Comparison of ENCODE assay signal across 12 cellular contexts in genomic region chr16:49158029-49158642, GRCh38.
DNase-seq lines count a peak whose midpoint lies in the region; ATAC-seq and TF ChIP-seq lines count a peak whose summit lies in the region.
"Had no signal": no experiment of that assay in that cellular context is flagged by ENCODE, and none has a peak within 500 bp of the region (broad histone marks: within the 10 kb centered on the region; RNA-seq: fewer than 3 reads in every experiment).

No MANE protein-coding gene starts in this region.

- peaks cover 4% of the 10 kb centered on the region for H3K9me3 Mint-ChIP-seq in activated CD8-positive, alpha-beta memory T cell treated with anti-CD3 and anti-CD28 coated beads, Interleukin-2, amount 10 ng/mL, durations not matched to agents 7 days and 5 days (ENCODE audit: low read depth)
- peaks cover 8 to 19% of the 10 kb centered on the region in 2 donors for H3K9me3 Mint-ChIP-seq in stimulated activated naive CD8-positive, alpha-beta T cell treated with anti-CD3 and anti-CD28 coated beads, Interleukin-15, amount 100 ng/mL, for 72 hours
- H3K9me3 Mint-ChIP-seq: type B pancreatic cell had no signal

- H3K9me3 ChIP-seq in PC-3 (ENCODE audit: low read length) = no peaks in the 10 kb centered on the region
- H3K9me3 ChIP-seq: BLaER1 had no signal

- H3K9ac ChIP-seq in PC-3 (ENCODE audit: low read length) = no peak overlapping the region
- H3K9ac ChIP-seq: BLaER1 had no signal

- no peak overlapping the region for H3K4me3 ChIP-seq in PC-3 (ENCODE audit: low read length)
- no peak overlapping the region for H3K4me3 ChIP-seq in epithelial cell of esophagus (ENCODE audit: low read length)
- H3K4me3 ChIP-seq: BLaER1 had no signal

- no peaks in the 10 kb centered on the region for H3K27me3 ChIP-seq in PC-3 (ENCODE audit: low read length)
- H3K27me3 ChIP-seq: BLaER1 had no signal

- no peaks in the 10 kb centered on the region for H3K4me1 ChIP-seq in PC-3 (ENCODE audit: insufficient read depth, low read length)
- H3K4me1 ChIP-seq: BLaER1 had no signal

- no peaks in the 10 kb centered on the region for H3K4me1 Mint-ChIP-seq in activated CD8-positive, alpha-beta memory T cell treated with anti-CD3 and anti-CD28 coated beads, Interleukin-2, amount 10 ng/mL, durations not matched to agents 7 days and 5 days
- no peaks in the 10 kb centered on the region for H3K4me1 Mint-ChIP-seq in stimulated activated naive CD8-positive, alpha-beta T cell treated with anti-CD3 and anti-CD28 coated beads, Interleukin-15, amount 100 ng/mL, for 72 hours

- ATAC-seq in activated CD8-positive, alpha-beta memory T cell treated with anti-CD3 and anti-CD28 coated beads, Interleukin-2, amount 10 ng/mL, durations not matched to agents 7 days and 5 days = no peak
- ATAC-seq in PC-3 (no peak), HG02798 (IDR thresholded peaks at IDR 0.05; ENCODE audit: poor library complexity, unreplicated experiment) (no peak)
- no peak for ATAC-seq in stimulated activated naive CD8-positive, alpha-beta T cell treated with anti-CD3 and anti-CD28 coated beads, Interleukin-15, amount 100 ng/mL, for 72 hours

- H3K27ac ChIP-seq in PC-3 (ENCODE audit: low read length) = no peak overlapping the region
- H3K27ac ChIP-seq: BLaER1 had no signal

- no peak overlapping the region for H2AFZ ChIP-seq in PC-3 (ENCODE audit: low read length)

- TF ChIP-seq CTCF in PC-3 (conservative IDR thresholded peaks at IDR 0.05; ENCODE audit: low read depth, low read length) = no peak
- no peak for TF ChIP-seq CTCF in epithelial cell of esophagus (IDR thresholded peaks at IDR 0.05; ENCODE audit: insufficient read depth, low read depth, low read length, missing control alignments)

- BruUV-seq in PC-3 (replicated peaks; lab: Mats Ljungman, UMichigan) = no TSS peak

- no peaks in the 10 kb centered on the region for H3K36me3 Mint-ChIP-seq in activated CD8-positive, alpha-beta memory T cell treated with anti-CD3 and anti-CD28 coated beads, Interleukin-2, amount 10 ng/mL, durations not matched to agents 7 days and 5 days
- H3K36me3 Mint-ChIP-seq: type B pancreatic cell had no signal

- DNase-seq in activated CD8-positive, alpha-beta memory T cell treated with anti-CD3 and anti-CD28 coated beads, Interleukin-2, amount 10 ng/mL, durations not matched to agents 7 days and 5 days = peak; percentile 43
- no peak for DNase-seq in activated CD8-positive, alpha-beta memory T cell treated with anti-CD3 and anti-CD28 coated beads, Interleukin-2, amount 50 U/mL, for 4 hours
- DNase-seq in PC-3 (peak; percentile 45), epithelial cell of esophagus (ENCODE audit: low read depth) (peak; percentile 76), NCI-H526 treated with DMSO at 0.1 percent for 48 hours (lab: John Stamatoyannopoulos, UW) (no peak)
- DNase-seq in stimulated activated CD8-positive, alpha-beta memory T cell treated with anti-CD3 and anti-CD28 coated beads, Interleukin-4, amount 100 ng/mL, for 48 hours = peak; percentile 22
- DNase-seq in stimulated activated naive CD8-positive, alpha-beta T cell treated with anti-CD3 and anti-CD28 coated beads, Interleukin-15, amount 100 ng/mL, for 72 hours = no peak
- DNase-seq: activated CD8-positive, alpha-beta memory T cell treated with anti-CD3 and anti-CD28 coated beads, Interleukin-2, amount 50 U/mL, for 48 hours; NCI-H2029 treated with DMSO at 0.1 percent for 48 hours had no signal

- no peak overlapping the region for H3K27ac Mint-ChIP-seq in activated CD8-positive, alpha-beta memory T cell treated with anti-CD3 and anti-CD28 coated beads, Interleukin-2, amount 10 ng/mL, durations not matched to agents 7 days and 5 days
- H3K27ac Mint-ChIP-seq in stimulated activated naive CD8-positive, alpha-beta T cell treated with anti-CD3 and anti-CD28 coated beads, Interleukin-15, amount 100 ng/mL, for 72 hours = no peak overlapping the region
- H3K27ac Mint-ChIP-seq: type B pancreatic cell had no signal

- POLR2A ChIA-PET in PC-3 (lab: Charles Lee; ENCODE audit: unreplicated experiment) = no interaction called here

- H3K36me3 ChIP-seq in PC-3 (ENCODE audit: low read depth, low read length) = no peaks in the 10 kb centered on the region
- H3K36me3 ChIP-seq: BLaER1 had no signal

- H3K4me2 ChIP-seq in PC-3 (ENCODE audit: low read length) = no peak overlapping the region
- H3K4me2 ChIP-seq: BLaER1 had no signal

- CTCF ChIA-PET in activated CD8-positive, alpha-beta memory T cell treated with anti-CD3 and anti-CD28 coated beads, Interleukin-2, amount 10 ng/mL, durations not matched to agents 7 days and 5 days (lab: Charles Lee) = no interaction called here
- CTCF ChIA-PET in PC-3 (lab: Charles Lee) = no interaction called here

- H3K27me3 Mint-ChIP-seq in activated CD8-positive, alpha-beta memory T cell treated with anti-CD3 and anti-CD28 coated beads, Interleukin-2, amount 10 ng/mL, durations not matched to agents 7 days and 5 days = no peaks in the 10 kb centered on the region
- H3K27me3 Mint-ChIP-seq in stimulated activated naive CD8-positive, alpha-beta T cell treated with anti-CD3 and anti-CD28 coated beads, Interleukin-15, amount 100 ng/mL, for 72 hours = no peaks in the 10 kb centered on the region
- H3K27me3 Mint-ChIP-seq: type B pancreatic cell had no signal

- no peaks in the 10 kb centered on the region for H4K20me1 ChIP-seq in PC-3 (ENCODE audit: low read length)
- H4K20me1 ChIP-seq: BLaER1 had no signal

- H3K79me2 ChIP-seq in PC-3 (ENCODE audit: low read length) = no peaks in the 10 kb centered on the region

- intact Hi-C loops in PC-3 (cut with micrococcal nuclease) = no loop called here

- H3K9me2 ChIP-seq in PC-3 (replicated peaks; ENCODE audit: low read length) = no peaks in the 10 kb centered on the region

- H3K4me3 Mint-ChIP-seq in activated CD8-positive, alpha-beta memory T cell treated with anti-CD3 and anti-CD28 coated beads, Interleukin-2, amount 10 ng/mL, durations not matched to agents 7 days and 5 days = no peak overlapping the region
- H3K4me3 Mint-ChIP-seq in stimulated activated naive CD8-positive, alpha-beta T cell treated with anti-CD3 and anti-CD28 coated beads, Interleukin-15, amount 100 ng/mL, for 72 hours = no peak overlapping the region
- H3K4me3 Mint-ChIP-seq: type B pancreatic cell had no signal

- H3F3A ChIP-seq in PC-3 (ENCODE audit: low read length, unreplicated experiment) = no peaks in the 10 kb centered on the region

Comparison
In these comparisons a context has a peak if more than half of its experiments do, and no peak if none do; other contexts are left out.
1. DNase-seq: peak in activated CD8-positive, alpha-beta memory T cell treated with anti-CD3 and anti-CD28 coated beads, Interleukin-2, amount 10 ng/mL, durations not matched to agents 7 days and 5 days (single experiment), PC-3 (single experiment), epithelial cell of esophagus (single experiment) and stimulated activated CD8-positive, alpha-beta memory T cell treated with anti-CD3 and anti-CD28 coated beads, Interleukin-4, amount 100 ng/mL, for 48 hours (single experiment); none in activated CD8-positive, alpha-beta memory T cell treated with anti-CD3 and anti-CD28 coated beads, Interleukin-2, amount 50 U/mL, for 4 hours (single experiment), NCI-H526 treated with DMSO at 0.1 percent for 48 hours (single experiment) and stimulated activated naive CD8-positive, alpha-beta T cell treated with anti-CD3 and anti-CD28 coated beads, Interleukin-15, amount 100 ng/mL, for 72 hours (0 of 2).